ENCODE assay signal across 29 cellular contexts in genomic region chr6:143193571-143194094, GRCh38.
DNase-seq lines count a peak whose midpoint lies in the region; ATAC-seq, FAIRE-seq and TF ChIP-seq lines count a peak whose summit lies in the region.
"Had no signal": no experiment of that assay in that cellular context is flagged by ENCODE, and none has a peak within 500 bp of the region (broad histone marks: within the 10 kb centered on the region; RNA-seq: fewer than 3 reads in every experiment).

No MANE protein-coding gene starts in this region.

- peaks cover 28% of the 10 kb centered on the region; the same call in 1 of the 3 replicates for H3K79me2 ChIP-seq in K562 (ENCODE audit: control insufficient read depth, insufficient read depth, low read length)
- H3K79me2 ChIP-seq in keratinocyte (ENCODE audit: control insufficient read depth, insufficient read depth, low read length): no peaks in the 10 kb centered on the region

- no peak for TF ChIP-seq CTCF in adrenal gland (IDR thresholded peaks at IDR 0.05)
- no peak for TF ChIP-seq CTCF in K562 (IDR thresholded peaks at IDR 0.05 in 2 of 3, conservative IDR thresholded peaks at IDR 0.05 in 1 of 3; ENCODE audit: insufficient read depth in 2 of 3, low read depth in 1 of 3, low read length in 3 of 3)
- no peak for TF ChIP-seq CTCF in keratinocyte (optimal IDR thresholded peaks at IDR 0.05 in 1 of 3, IDR thresholded peaks at IDR 0.05 in 1 of 3, conservative IDR thresholded peaks at IDR 0.05 in 1 of 3; ENCODE audit: extremely low read depth in 1 of 3, insufficient read depth in 2 of 3, low read length in 3 of 3)
- no peak for TF ChIP-seq CTCF in left ventricle myocardium inferior (IDR thresholded peaks at IDR 0.05; ENCODE audit: borderline replicate concordance)

- no peaks in the 10 kb centered on the region for H3K27me3 Mint-ChIP-seq in T-cell
- H3K27me3 Mint-ChIP-seq: CD4-positive, alpha-beta memory T cell; CD4-positive, CD25-positive, alpha-beta regulatory T cell; CD8-positive, alpha-beta memory T cell had no signal

- H3K4me1 ChIP-seq in adrenal gland (replicated peaks in 1 of 2) (peaks cover 9 to 38% of the 10 kb centered on the region in 2 donors), K562 (replicated peaks in 1 of 2; ENCODE audit: control insufficient read depth in 2 of 2, insufficient read depth in 2 of 2, low read length in 2 of 2) (peaks cover 4 to 38% of the 10 kb centered on the region in 2 experiments; a peak in 4 of 5 replicates), keratinocyte (ENCODE audit: control insufficient read depth, extremely low read depth, insufficient read depth, low read length) (peaks cover 10% of the 10 kb centered on the region), left ventricle myocardium inferior (peaks cover 27% of the 10 kb centered on the region)
- H3K4me1 ChIP-seq: BE2C, BLaER1 had no signal

- dilution Hi-C loops in keratinocyte (cut with MboI; ENCODE audit: extremely low pct_ligation_motif_present, low sequenced_read_pairs): no loop called here

- no peaks in the 10 kb centered on the region for H3K27me3 ChIP-seq in adrenal gland
- H3K27me3 ChIP-seq in K562 (ENCODE audit: control insufficient read depth in 2 of 2, insufficient read depth in 2 of 2, low read length in 2 of 2): no peaks in the 10 kb centered on the region
- no peaks in the 10 kb centered on the region for H3K27me3 ChIP-seq in keratinocyte (ENCODE audit: control insufficient read depth, extremely low read depth, insufficient read depth, low read length)
- H3K27me3 ChIP-seq in left ventricle myocardium inferior (ENCODE audit: low read depth): no peaks in the 10 kb centered on the region
- H3K27me3 ChIP-seq: BE2C, BLaER1 had no signal

- H3K9me3 Mint-ChIP-seq in T-cell: no peaks in the 10 kb centered on the region
- H3K9me3 Mint-ChIP-seq: CD4-positive, CD25-positive, alpha-beta regulatory T cell; CD8-positive, alpha-beta memory T cell had no signal

- whole genome bisulfite sequencing in adrenal gland, 4 donors: 54 to 62% (median 57%) methylated on average over 1 of the region's 1 CpG
- 100% methylated on average over 1 of the region's 1 CpG for WGBS in K562 (ENCODE audit: insufficient coverage, low coverage, missing lambda C conversion rate)

- POLR2A ChIA-PET in HEK293T (lab: Yijun Ruan, JAX): no interaction called here
- POLR2A ChIA-PET in K562 (lab: Yijun Ruan, JAX): interaction anchor here (1.1 to 1.7 kb wide), 2 partner anchors 9 to 18 kb away, joined by 5 read pairs; no protein-coding TSS in a partner anchor
- POLR2A ChIA-PET in T-cell (lab: Charles Lee): no interaction called here

- H4K20me1 ChIP-seq in K562 (replicated peaks; ENCODE audit: control insufficient read depth, insufficient read depth, low read length): no peaks in the 10 kb centered on the region
- no peaks in the 10 kb centered on the region for H4K20me1 ChIP-seq in keratinocyte (ENCODE audit: control insufficient read depth, extremely low read depth, insufficient read depth, low read length)
- H4K20me1 ChIP-seq: BLaER1 had no signal

- no peak overlapping the region for H3K4me2 ChIP-seq in K562 (ENCODE audit: insufficient read depth, low read length)
- H3K4me2 ChIP-seq in keratinocyte (ENCODE audit: control insufficient read depth, extremely low read depth, insufficient read depth, low read depth, low read length): no peak overlapping the region
- H3K4me2 ChIP-seq: BLaER1 had no signal

- H3K4me1 Mint-ChIP-seq in T-cell: no peaks in the 10 kb centered on the region
- H3K4me1 Mint-ChIP-seq: CD4-positive, alpha-beta memory T cell; CD4-positive, CD25-positive, alpha-beta regulatory T cell; CD8-positive, alpha-beta memory T cell had no signal

- no peaks in the 10 kb centered on the region for H3K9me1 ChIP-seq in K562 (ENCODE audit: control insufficient read depth, insufficient read depth, low read length)
- no peaks in the 10 kb centered on the region for H3K9me1 ChIP-seq in keratinocyte (ENCODE audit: control insufficient read depth, extremely low read depth, insufficient read depth, low read length)

- CTCF ChIA-PET in HEK293T (lab: Yijun Ruan, JAX): no interaction called here
- CTCF ChIA-PET in K562 (lab: Yijun Ruan, JAX; ENCODE audit: low intra/inter-chr PET ratio): no interaction called here
- CTCF ChIA-PET in T-cell (lab: Charles Lee): no interaction called here

- no peak for TF ChIP-seq POLR2A in adrenal gland (IDR thresholded peaks at IDR 0.05)
- TF ChIP-seq POLR2A in K562 (conservative IDR thresholded peaks at IDR 0.05): no peak

- H3K4me3 Mint-ChIP-seq in T-cell: no peak overlapping the region
- H3K4me3 Mint-ChIP-seq: CD14-positive monocyte; CD4-positive, alpha-beta memory T cell; CD4-positive, CD25-positive, alpha-beta regulatory T cell; CD8-positive, alpha-beta memory T cell had no signal

- BruUV-seq in K562 (replicated peaks; lab: Mats Ljungman, UMichigan): no TSS peak

- TF ChIP-seq RAD21 in K562 (CRISPR knock-in tag; conservative IDR thresholded peaks at IDR 0.05 in 1 of 2, IDR thresholded peaks at IDR 0.05 in 1 of 2): no peak

- intact Hi-C loops in adrenal gland (cut with DNase I) (no loop called here), K562 (cut with micrococcal nuclease) (no loop called here), left ventricle myocardium inferior (cut with micrococcal nuclease) (no loop called here)

- H3K9me3 ChIP-seq in adrenal gland (replicated peaks in 1 of 3) (no peaks in the 10 kb centered on the region), K562 (replicated peaks; ENCODE audit: control insufficient read depth, insufficient read depth, low read depth, low read length) (no peaks in the 10 kb centered on the region), keratinocyte (ENCODE audit: control insufficient read depth, low read depth, low read length) (no peaks in the 10 kb centered on the region), left ventricle myocardium inferior (replicated peaks) (no peaks in the 10 kb centered on the region)
- H3K9me3 ChIP-seq: BE2C, BLaER1 had no signal

- no peak overlapping the region for H2AFZ ChIP-seq in K562 (ENCODE audit: low read depth, low read length)
- H2AFZ ChIP-seq in keratinocyte (ENCODE audit: control insufficient read depth, low read length): no peak overlapping the region

- no peak overlapping the region for H3K4me3 ChIP-seq in adrenal gland
- no peak overlapping the region for H3K4me3 ChIP-seq in K562
- no peak overlapping the region for H3K4me3 ChIP-seq in keratinocyte (ENCODE audit: control insufficient read depth in 2 of 3, extremely low read depth in 1 of 3, insufficient read depth in 2 of 3, low read depth in 1 of 3, low read length in 3 of 3)
- no peak overlapping the region for H3K4me3 ChIP-seq in left ventricle myocardium inferior
- H3K4me3 ChIP-seq: BLaER1, GM12878 had no signal

- ATAC-seq in K562: no peak
- no peak for ATAC-seq in T-cell (replicated peaks in 1 of 4)
- ATAC-seq in GM18858 (IDR thresholded peaks at IDR 0.05; ENCODE audit: unreplicated experiment): no peak
- ATAC-seq: GM12878 had no signal

- H3K27ac Mint-ChIP-seq in T-cell: no peak overlapping the region
- H3K27ac Mint-ChIP-seq: CD14-positive monocyte; CD4-positive, alpha-beta memory T cell; CD4-positive, CD25-positive, alpha-beta regulatory T cell; CD8-positive, alpha-beta memory T cell had no signal

- H3K27ac ChIP-seq in adrenal gland (peak overlapping the region in 3 of 5 donors; percentile 7 to 30 (median 24)), K562 (ENCODE audit: extremely low read depth, low read depth, low read length) (no peak overlapping the region), keratinocyte (ENCODE audit: control insufficient read depth, insufficient read depth, low read length) (no peak overlapping the region), left ventricle myocardium inferior (replicated peaks) (no peak overlapping the region)
- H3K27ac ChIP-seq: BLaER1 had no signal

- DNase-seq in HEK293T (ENCODE audit: extremely low spot score) (no peak), adrenal gland (peak in 5 of 7 donors; percentile 23 to 67 (median 55)), K562 (ENCODE audit: extremely low read depth in 1 of 4, low spot score in 3 of 4) (no peak), keratinocyte (ENCODE audit: low read depth, low spot score) (no peak), T-cell (no peak), left ventricle myocardium inferior (no peak)
- DNase-seq: 8988T; ACHN; BE2C; C1 segment of cervical spinal cord; CD4-positive, alpha-beta memory T cell; CD4-positive, CD25-positive, alpha-beta regulatory T cell; CD8-positive, alpha-beta memory T cell; COR-L47; DMS 273 treated with DMSO at 0.1 percent for 48 hours; DMS153; DMS53; DMS79; DND-41; EL; GDM1 had no signal

- H3K36me3 ChIP-seq in adrenal gland (replicated peaks in 1 of 2): no peaks in the 10 kb centered on the region
- peaks cover 94% of the 10 kb centered on the region for H3K36me3 ChIP-seq in K562 (ENCODE audit: control insufficient read depth, insufficient read depth, low read length)
- H3K36me3 ChIP-seq in keratinocyte (ENCODE audit: control insufficient read depth in 2 of 2, extremely low read depth in 1 of 2, insufficient read depth in 2 of 2, low read length in 2 of 2): no peaks in the 10 kb centered on the region
- no peaks in the 10 kb centered on the region for H3K36me3 ChIP-seq in left ventricle myocardium inferior
- H3K36me3 ChIP-seq: BE2C, BLaER1 had no signal

- in situ Hi-C loops in K562 (cut with MboI): no loop called here

- H3K9ac ChIP-seq in K562 (ENCODE audit: insufficient read depth in 1 of 2, low read depth in 2 of 2, low read length in 2 of 2): no peak overlapping the region
- H3K9ac ChIP-seq in keratinocyte (ENCODE audit: control insufficient read depth, extremely low read depth, insufficient read depth, low read length): no peak overlapping the region
- H3K9ac ChIP-seq: BLaER1 had no signal

- TF ChIP-seq EP300 in K562 (IDR thresholded peaks at IDR 0.05; ENCODE audit: low read length): no peak

- peaks cover 34% of the 10 kb centered on the region for H3K36me3 Mint-ChIP-seq in T-cell
- H3K36me3 Mint-ChIP-seq: CD14-positive monocyte had no signal

- FAIRE-seq in K562 (lab: Jason Lieb, UNC) (no peak), keratinocyte (lab: Jason Lieb, UNC) (peak; percentile 13)
- FAIRE-seq: A204.1, GM12878, GM12892, GM18507, GM19239 had no signal

TF ChIP-seq in K562, 482 proteins besides CTCF, POLR2A, EP300 and RAD21 (continues in another document):
- no peak for TF ChIP-seq MCM2 (IDR thresholded peaks at IDR 0.05; ENCODE audit: low read depth)
- TF ChIP-seq CBX1 (IDR thresholded peaks at IDR 0.05; ENCODE audit: low read depth): 0 out of 2 replicates have a peak, but pooled peaks have one; percentile 17
- TF ChIP-seq PKNOX1 (IDR thresholded peaks at IDR 0.05): peak; percentile 44; the same call in 1 of the 2 replicates
- TF ChIP-seq MAFG (tag; conservative IDR thresholded peaks at IDR 0.05): 0 out of 2 replicates have a peak, but pooled peaks have one; percentile 19

Comparison
In these comparisons a context has a peak if more than half of its experiments do, and no peak if none do; other contexts are left out.
1. DNase-seq: peak in adrenal gland (5 of 7); none in HEK293T (single experiment), K562 (0 of 4), keratinocyte (single experiment), T-cell (0 of 34) and left ventricle myocardium inferior (single experiment).
2. H3K27ac ChIP-seq: peak in adrenal gland (3 of 5); none in K562 (single experiment), keratinocyte (single experiment) and left ventricle myocardium inferior (single experiment).